ENCODE assay signal across 20 cellular contexts in genomic region chr20:1479831-1480595, GRCh38. TPM values are rescaled to one million over a fixed set of nuclear protein-coding genes. Genes with fewer than 3 reads are reported as not detected.
DNase-seq lines count a peak whose midpoint lies in the region; ATAC-seq and TF ChIP-seq lines count a peak whose summit lies in the region.
"Had no signal": no experiment of that assay in that cellular context is flagged by ENCODE, and none has a peak within 500 bp of the region (broad histone marks: within the 10 kb centered on the region; RNA-seq: fewer than 3 reads in every experiment).

No MANE protein-coding gene starts in this region.

- H3K9me3 ChIP-seq in RWPE2 (ENCODE audit: severe bottlenecking) (peaks cover 4% of the 10 kb centered on the region), neutrophil (no peaks in the 10 kb centered on the region)
- H3K9me3 ChIP-seq: BLaER1, Peyer's patch, SJCRH30 had no signal

- H3K36me3 ChIP-seq in RWPE2 (ENCODE audit: low read depth) (no peaks in the 10 kb centered on the region), neutrophil (peaks cover 69% of the 10 kb centered on the region)
- H3K36me3 ChIP-seq: BLaER1, Peyer's patch, SJCRH30 had no signal

- no peaks in the 10 kb centered on the region for H3K9me3 Mint-ChIP-seq in activated CD8-positive, alpha-beta T cell treated with anti-CD3 and anti-CD28 coated beads, Interleukin-2, amount 10 ng/mL, durations not matched to agents 7 days and 5 days (ENCODE audit: insufficient read depth)
- H3K9me3 Mint-ChIP-seq in activated CD8-positive, alpha-beta T cell treated with anti-CD3 and anti-CD28 coated beads for 36 hours: no peaks in the 10 kb centered on the region
- no peaks in the 10 kb centered on the region for H3K9me3 Mint-ChIP-seq in endothelial cell (ENCODE audit: unreplicated experiment)
- H3K9me3 Mint-ChIP-seq: CD4-positive, alpha-beta T cell; H9 had no signal

- H3K4me1 ChIP-seq in RWPE2 (ENCODE audit: insufficient read depth, poor library complexity, severe bottlenecking): peaks cover 44% of the 10 kb centered on the region
- peaks cover 43 to 55% of the 10 kb centered on the region in 2 experiments for H3K4me1 ChIP-seq in neutrophil (ENCODE audit: control insufficient read depth in 1 of 2, insufficient read depth in 1 of 2, low read depth in 1 of 2, low read length in 1 of 2)
- H3K4me1 ChIP-seq: Peyer's patch, SJCRH30 had no signal

- H3K27ac ChIP-seq in RWPE2 (ENCODE audit: poor library complexity, severe bottlenecking) (peak overlapping the region; percentile 96), neutrophil (peak overlapping the region; percentile 58)
- H3K27ac ChIP-seq: BLaER1, Peyer's patch, SJCRH30 had no signal

- H3K36me3 Mint-ChIP-seq in activated CD8-positive, alpha-beta T cell treated with anti-CD3 and anti-CD28 coated beads, Interleukin-2, amount 10 ng/mL, durations not matched to agents 7 days and 5 days (ENCODE audit: low read depth): no peaks in the 10 kb centered on the region
- H3K36me3 Mint-ChIP-seq in activated CD8-positive, alpha-beta T cell treated with anti-CD3 and anti-CD28 coated beads for 36 hours (ENCODE audit: low read depth): no peaks in the 10 kb centered on the region
- H3K36me3 Mint-ChIP-seq in endothelial cell (ENCODE audit: low read depth, unreplicated experiment): peaks cover 59% of the 10 kb centered on the region

- CTCF ChIA-PET in activated CD8-positive, alpha-beta T cell treated with anti-CD3 and anti-CD28 coated beads, Interleukin-2, amount 10 ng/mL, durations not matched to agents 7 days and 5 days (lab: Charles Lee): interaction anchor here (1.1 to 1.5 kb wide), 2 partner anchors 12 to 24 kb away, joined by 3 to 6 read pairs; no protein-coding TSS in a partner anchor
- CTCF ChIA-PET in activated CD8-positive, alpha-beta T cell treated with anti-CD3 and anti-CD28 coated beads for 36 hours (lab: Charles Lee): interaction anchor here (0.6 to 1.4 kb wide), 2 partner anchors 24 to 297 kb away, joined by 3 to 4 read pairs; no protein-coding TSS in a partner anchor

- no peak for ATAC-seq in activated CD8-positive, alpha-beta T cell treated with anti-CD3 and anti-CD28 coated beads, Interleukin-2, amount 10 ng/mL, durations not matched to agents 7 days and 5 days
- no peak for ATAC-seq in activated CD8-positive, alpha-beta T cell treated with anti-CD3 and anti-CD28 coated beads for 36 hours
- ATAC-seq in RWPE2 (ENCODE audit: low read depth): no peak

- H3K27me3 Mint-ChIP-seq in activated CD8-positive, alpha-beta T cell treated with anti-CD3 and anti-CD28 coated beads, Interleukin-2, amount 10 ng/mL, durations not matched to agents 7 days and 5 days (ENCODE audit: low read depth): peaks cover 35% of the 10 kb centered on the region
- H3K27me3 Mint-ChIP-seq in activated CD8-positive, alpha-beta T cell treated with anti-CD3 and anti-CD28 coated beads for 36 hours: peaks cover 22% of the 10 kb centered on the region
- peaks cover 1% of the 10 kb centered on the region for H3K27me3 Mint-ChIP-seq in endothelial cell (ENCODE audit: unreplicated experiment)

- TF ChIP-seq CTCF in activated CD8-positive, alpha-beta T cell treated with anti-CD3 and anti-CD28 coated beads for 36 hours (IDR thresholded peaks at IDR 0.05): no peak
- TF ChIP-seq CTCF in RWPE2 (IDR thresholded peaks at IDR 0.05; ENCODE audit: poor library complexity, severe bottlenecking) (no peak), endothelial cell (IDR thresholded peaks at IDR 0.05; ENCODE audit: unreplicated experiment) (no peak), neutrophil (IDR thresholded peaks at IDR 0.05) (no peak), foreskin fibroblast (IDR thresholded peaks at IDR 0.05; ENCODE audit: low read depth, low read length) (no peak)

- H3K27me3 ChIP-seq in RWPE2 (ENCODE audit: insufficient read depth, poor library complexity, severe bottlenecking) (no peaks in the 10 kb centered on the region), neutrophil (no peaks in the 10 kb centered on the region)
- H3K27me3 ChIP-seq: BLaER1, Peyer's patch, SJCRH30 had no signal

- no peak overlapping the region for H3K4me3 Mint-ChIP-seq in activated CD8-positive, alpha-beta T cell treated with anti-CD3 and anti-CD28 coated beads, Interleukin-2, amount 10 ng/mL, durations not matched to agents 7 days and 5 days
- no peak overlapping the region for H3K4me3 Mint-ChIP-seq in activated CD8-positive, alpha-beta T cell treated with anti-CD3 and anti-CD28 coated beads for 36 hours
- H3K4me3 Mint-ChIP-seq in endothelial cell (ENCODE audit: unreplicated experiment): peak overlapping the region; percentile 54
- H3K4me3 Mint-ChIP-seq: CD4-positive, alpha-beta T cell; H9 had no signal

- POLR2A ChIA-PET in activated CD8-positive, alpha-beta T cell treated with anti-CD3 and anti-CD28 coated beads, Interleukin-2, amount 10 ng/mL, durations not matched to agents 7 days and 5 days (lab: Charles Lee): no interaction called here
- POLR2A ChIA-PET in activated CD8-positive, alpha-beta T cell treated with anti-CD3 and anti-CD28 coated beads for 36 hours (lab: Charles Lee): no interaction called here

- no peak overlapping the region for H3K4me3 ChIP-seq in RWPE2 (ENCODE audit: severe bottlenecking)
- no peak overlapping the region for H3K4me3 ChIP-seq in neutrophil (ENCODE audit: low read depth in 1 of 2, low read length in 1 of 2)
- no peak overlapping the region for H3K4me3 ChIP-seq in foreskin fibroblast (ENCODE audit: low read depth in 1 of 2, low read length in 2 of 2)
- H3K4me3 ChIP-seq: BLaER1, GM23248, Peyer's patch, SJCRH30 had no signal

- no peak overlapping the region for H3K27ac Mint-ChIP-seq in activated CD8-positive, alpha-beta T cell treated with anti-CD3 and anti-CD28 coated beads, Interleukin-2, amount 10 ng/mL, durations not matched to agents 7 days and 5 days
- H3K27ac Mint-ChIP-seq in activated CD8-positive, alpha-beta T cell treated with anti-CD3 and anti-CD28 coated beads for 36 hours: no peak overlapping the region
- peak overlapping the region; percentile 40 for H3K27ac Mint-ChIP-seq in endothelial cell (ENCODE audit: unreplicated experiment)
- H3K27ac Mint-ChIP-seq: CD4-positive, alpha-beta T cell; H9 had no signal

- H3K4me1 Mint-ChIP-seq in activated CD8-positive, alpha-beta T cell treated with anti-CD3 and anti-CD28 coated beads, Interleukin-2, amount 10 ng/mL, durations not matched to agents 7 days and 5 days (ENCODE audit: low read depth): no peaks in the 10 kb centered on the region
- no peaks in the 10 kb centered on the region for H3K4me1 Mint-ChIP-seq in activated CD8-positive, alpha-beta T cell treated with anti-CD3 and anti-CD28 coated beads for 36 hours (ENCODE audit: low read depth)
- H3K4me1 Mint-ChIP-seq in endothelial cell (ENCODE audit: unreplicated experiment): peaks cover 41% of the 10 kb centered on the region
- H3K4me1 Mint-ChIP-seq: H9 had no signal

- DNase-seq in activated CD8-positive, alpha-beta T cell treated with anti-CD3 and anti-CD28 coated beads, Interleukin-2, amount 10 ng/mL, durations not matched to agents 7 days and 5 days: peak; percentile 7
- no peak for DNase-seq in activated CD8-positive, alpha-beta T cell treated with anti-CD3 and anti-CD28 coated beads for 36 hours
- DNase-seq in RWPE2 (ENCODE audit: low spot score) (no peak), endothelial cell (ENCODE audit: low spot score) (no peak), retina (no peak), foreskin fibroblast (no peak), SHP77 treated with DMSO at 0.1 percent for 48 hours (lab: John Stamatoyannopoulos, UW) (no peak)
- DNase-seq: CD4-positive, alpha-beta T cell; GM23248; H9; KG1; MM.1S; NCI-H2029 treated with DMSO at 0.1 percent for 48 hours; NCI-H446 treated with DMSO at 0.1 percent for 48 hours; Peyer's patch; SJCRH30 had no signal

- intact Hi-C loops in activated CD8-positive, alpha-beta T cell treated with anti-CD3 and anti-CD28 coated beads for 36 hours (cut with micrococcal nuclease): no loop called here

RNA-seq across cellular contexts. Expression of gene SIRPB2, which starts 11.2 kb away (rescaled TPM):
- total RNA-seq in activated CD8-positive, alpha-beta T cell treated with anti-CD3 and anti-CD28 coated beads, Interleukin-2, amount 10 ng/mL, durations not matched to agents 7 days and 5 days: not detected
- not detected for total RNA-seq in activated CD8-positive, alpha-beta T cell treated with anti-CD3 and anti-CD28 coated beads for 36 hours
- total RNA-seq in endothelial cell (ENCODE audit: unreplicated experiment): 41.5 TPM
- total RNA-seq: A172, GM23248, H9, HT1080, SJCRH30 had no signal

RNA-seq across cellular contexts. Expression of gene NSFL1C, which starts 13.4 kb away (rescaled TPM):
- total RNA-seq in activated CD8-positive, alpha-beta T cell treated with anti-CD3 and anti-CD28 coated beads, Interleukin-2, amount 10 ng/mL, durations not matched to agents 7 days and 5 days: 10 to 100 TPM; 60.5 to 67.8 TPM
- total RNA-seq in activated CD8-positive, alpha-beta T cell treated with anti-CD3 and anti-CD28 coated beads for 36 hours: 10 to 100 TPM; 67.2 to 67.9 TPM
- total RNA-seq in endothelial cell (ENCODE audit: unreplicated experiment): 104 TPM

Comparison
In these comparisons a context has a peak if more than half of its experiments do, and no peak if none do; other contexts are left out.
1. RNA of gene SIRPB2, which starts 11.2 kb away (total RNA-seq): 41.5 TPM in endothelial cell (single experiment); not detected in activated CD8-positive, alpha-beta T cell treated with anti-CD3 and anti-CD28 coated beads, Interleukin-2, amount 10 ng/mL, durations not matched to agents 7 days and 5 days and not detected in activated CD8-positive, alpha-beta T cell treated with anti-CD3 and anti-CD28 coated beads for 36 hours; every median in the first group is over 10 times any median in the second.